ENCODE assay signal across 29 cellular contexts in genomic region chr6:80923816-80924215, GRCh38.
"Had no signal": no experiment of that assay in that cellular context is flagged by ENCODE, and none has a peak within 500 bp of the region (broad histone marks: within the 10 kb centered on the region; RNA-seq: fewer than 3 reads in every experiment).

No MANE protein-coding gene starts in this region.

- DNase-seq: stimulated activated CD4-positive, alpha-beta T cell treated with anti-CD3 and anti-CD28 coated beads, Interleukin-2, amount 100 ng/mL, for 48 hours; stimulated activated CD4-positive, alpha-beta T cell treated with anti-CD3 and anti-CD28 coated beads, Interleukin-4, amount 100 ng/mL, for 1 hour; stimulated activated CD4-positive, alpha-beta T cell treated with anti-CD3 and anti-CD28 coated beads, Interleukin-4, amount 100 ng/mL, for 24 hours; stimulated activated CD4-positive, alpha-beta T cell treated with anti-CD3 and anti-CD28 coated beads, Interleukin-4, amount 100 ng/mL, for 4 hours; stimulated activated CD8-positive, alpha-beta memory T cell treated with anti-CD3 and anti-CD28 coated beads, Interleukin-4, amount 100 ng/mL, for 48 hours; stimulated activated naive B cell treated with anti-CD40 and anti-IgM and Interleukin-4, amounts not matched to agents 10 μg/mL and 1 μg/mL and 100 μg/mL, for 72 hours; stimulated activated naive CD4-positive, alpha-beta T cell; stimulated activated naive CD4-positive, alpha-beta T cell treated with Interleukin-2 at 50 U/mL for 16 hours; stimulated activated naive CD8-positive, alpha-beta T cell treated with anti-CD3 and anti-CD28 coated beads, Interleukin-15, amount 100 ng/mL, for 72 hours; stimulated activated naive CD8-positive, alpha-beta T cell treated with anti-CD3 and anti-CD28 coated beads, Interleukin-15, Interleukin-2, amounts not matched to agents 100 U/mL and 50 U/mL, for 24 hours; stomach; substantia nigra; testis; thyroid gland; tibial artery; transverse colon; trophoblast cell; upper lobe of left lung; upper lobe of right lung; uterus had no signal

- H3K9me3 Mint-ChIP-seq: stimulated activated effector memory CD8-positive, alpha-beta T cell treated with anti-CD3 and anti-CD28 coated beads, Interleukin-12 subunit alpha, Interleukin-12 subunit beta, amount 100 ng/mL, for 72 hours had no signal

- H3K4me3 Mint-ChIP-seq: stimulated activated effector memory CD8-positive, alpha-beta T cell treated with anti-CD3 and anti-CD28 coated beads, Interleukin-12 subunit alpha, Interleukin-12 subunit beta, amount 100 ng/mL, for 72 hours; stimulated activated memory B cell treated with anti-CD40 and anti-IgM and Interleukin-4, amounts not matched to agents 10 μg/mL and 1 μg/mL and 100 μg/mL, for 72 hours; stimulated activated naive B cell treated with anti-CD40 and anti-IgM and Interleukin-4, amounts not matched to agents 10 μg/mL and 1 μg/mL and 100 μg/mL, for 72 hours; stimulated activated naive CD8-positive, alpha-beta T cell treated with anti-CD3 and anti-CD28 coated beads, Interleukin-15, amount 100 ng/mL, for 72 hours; stimulated activated naive CD8-positive, alpha-beta T cell treated with anti-CD3 and anti-CD28 coated beads, Interleukin-15, Interleukin-2, amounts not matched to agents 100 ng/mL and 50 ng/mL, for 24 hours; type B pancreatic cell had no signal

- H3K4me1 ChIP-seq: suprapubic skin, testis, thyroid gland, tibial artery, tibial nerve, transverse colon, upper lobe of left lung, upper lobe of right lung, uterus, vagina had no signal

- H3K36me3 ChIP-seq: stomach, suprapubic skin, thoracic aorta, thyroid gland, tibial artery, tibial nerve, transverse colon, upper lobe of left lung, upper lobe of right lung, uterus, vagina had no signal

- H3K4me1 Mint-ChIP-seq: stimulated activated effector memory CD8-positive, alpha-beta T cell treated with anti-CD3 and anti-CD28 coated beads, Interleukin-12 subunit alpha, Interleukin-12 subunit beta, amount 100 ng/mL, for 72 hours; stimulated activated memory B cell treated with anti-CD40 and anti-IgM and Interleukin-4, amounts not matched to agents 10 μg/mL and 1 μg/mL and 100 μg/mL, for 72 hours; stimulated activated naive B cell treated with anti-CD40 and anti-IgM and Interleukin-4, amounts not matched to agents 10 μg/mL and 1 μg/mL and 100 μg/mL, for 72 hours; stimulated activated naive CD8-positive, alpha-beta T cell treated with anti-CD3 and anti-CD28 coated beads, Interleukin-15, amount 100 ng/mL, for 72 hours had no signal

- H3K9me3 ChIP-seq: testis, thyroid gland, tibial artery, transverse colon, upper lobe of left lung, upper lobe of right lung, uterus, vagina had no signal

- H3K27ac ChIP-seq: stomach, suprapubic skin, testis, thoracic aorta, thyroid gland, tibial artery, tibial nerve, transverse colon, upper lobe of left lung, upper lobe of right lung, uterus, vagina had no signal

- H3K27ac Mint-ChIP-seq: stimulated activated effector memory CD8-positive, alpha-beta T cell treated with anti-CD3 and anti-CD28 coated beads, Interleukin-12 subunit alpha, Interleukin-12 subunit beta, amount 100 ng/mL, for 72 hours; stimulated activated memory B cell treated with anti-CD40 and anti-IgM and Interleukin-4, amounts not matched to agents 10 μg/mL and 1 μg/mL and 100 μg/mL, for 72 hours; stimulated activated naive B cell treated with anti-CD40 and anti-IgM and Interleukin-4, amounts not matched to agents 10 μg/mL and 1 μg/mL and 100 μg/mL, for 72 hours; stimulated activated naive CD8-positive, alpha-beta T cell treated with anti-CD3 and anti-CD28 coated beads, Interleukin-15, amount 100 ng/mL, for 72 hours; stimulated activated naive CD8-positive, alpha-beta T cell treated with anti-CD3 and anti-CD28 coated beads, Interleukin-15, Interleukin-2, amounts not matched to agents 100 ng/mL and 50 ng/mL, for 24 hours; type B pancreatic cell had no signal

- H3K36me3 Mint-ChIP-seq: stimulated activated effector memory CD8-positive, alpha-beta T cell treated with anti-CD3 and anti-CD28 coated beads, Interleukin-12 subunit alpha, Interleukin-12 subunit beta, amount 100 ng/mL, for 72 hours; stimulated activated memory B cell treated with anti-CD40 and anti-IgM and Interleukin-4, amounts not matched to agents 10 μg/mL and 1 μg/mL and 100 μg/mL, for 72 hours; stimulated activated naive B cell treated with anti-CD40 and anti-IgM and Interleukin-4, amounts not matched to agents 10 μg/mL and 1 μg/mL and 100 μg/mL, for 72 hours; type B pancreatic cell had no signal

- H3K4me3 ChIP-seq: stomach, suprapubic skin, testis, thoracic aorta, thyroid gland, tibial artery, tibial nerve, transverse colon, upper lobe of left lung, upper lobe of right lung, uterus, vagina had no signal

- ATAC-seq: stimulated activated effector memory CD8-positive, alpha-beta T cell treated with anti-CD3 and anti-CD28 coated beads, Interleukin-12 subunit alpha, Interleukin-12 subunit beta, amount 100 ng/mL, for 72 hours; stimulated activated memory B cell treated with anti-CD40 and anti-IgM and Interleukin-4, amounts not matched to agents 10 μg/mL and 1 μg/mL and 100 μg/mL, for 72 hours; stimulated activated naive B cell treated with anti-CD40 and anti-IgM and Interleukin-4, amounts not matched to agents 10 μg/mL and 1 μg/mL and 100 μg/mL, for 72 hours; stimulated activated naive CD8-positive, alpha-beta T cell treated with anti-CD3 and anti-CD28 coated beads, Interleukin-15, amount 100 ng/mL, for 72 hours; stimulated activated naive CD8-positive, alpha-beta T cell treated with anti-CD3 and anti-CD28 coated beads, Interleukin-15, Interleukin-2, amounts not matched to agents 100 U/mL and 50 U/mL, for 24 hours; upper lobe of right lung had no signal

- FAIRE-seq: urothelium cell line had no signal

- H3K27me3 Mint-ChIP-seq: stimulated activated memory B cell treated with anti-CD40 and anti-IgM and Interleukin-4, amounts not matched to agents 10 μg/mL and 1 μg/mL and 100 μg/mL, for 72 hours; stimulated activated naive B cell treated with anti-CD40 and anti-IgM and Interleukin-4, amounts not matched to agents 10 μg/mL and 1 μg/mL and 100 μg/mL, for 72 hours; stimulated activated naive CD8-positive, alpha-beta T cell treated with anti-CD3 and anti-CD28 coated beads, Interleukin-15, amount 100 ng/mL, for 72 hours; stimulated activated naive CD8-positive, alpha-beta T cell treated with anti-CD3 and anti-CD28 coated beads, Interleukin-15, Interleukin-2, amounts not matched to agents 100 ng/mL and 50 ng/mL, for 24 hours; type B pancreatic cell had no signal

- H3K27me3 ChIP-seq: stomach, suprapubic skin, testis, thyroid gland, tibial artery, tibial nerve, transverse colon, upper lobe of left lung, upper lobe of right lung, uterus, vagina had no signal
